In genomic region chr1:66929999-66930822, GRCh38 we compare ENCODE assay signal across 1 cellular context.
A peak's percentile ranks its signal among the peaks of the same experiment; 100 is the strongest.
TF ChIP-seq lines count a peak whose summit lies in the region.

No MANE protein-coding gene starts in this region.

TF ChIP-seq in WTC11, 78 proteins besides CTCF, POLR2A, EP300 and RAD21 (continued from another document and continues in another):
- TF ChIP-seq ZNF532 (CRISPR knock-in tag; IDR thresholded peaks at IDR 0.05; ENCODE audit: borderline replicate concordance) = no peak
- no peak for TF ChIP-seq PREB (CRISPR knock-in tag; IDR thresholded peaks at IDR 0.05; ENCODE audit: borderline replicate concordance)
- 0 out of 2 replicates have a peak, but pooled peaks have one; percentile 23 for TF ChIP-seq ZBTB43 (CRISPR knock-in tag; IDR thresholded peaks at IDR 0.05)
- TF ChIP-seq TCF7 (CRISPR knock-in tag; IDR thresholded peaks at IDR 0.05; ENCODE audit: low read depth) = no peak
- no peak for TF ChIP-seq FOXP4 (CRISPR knock-in tag; IDR thresholded peaks at IDR 0.05)
- peak; percentile 67 for TF ChIP-seq SP1 (CRISPR knock-in tag; conservative IDR thresholded peaks at IDR 0.05)
- no peak for TF ChIP-seq TP53 (CRISPR knock-in tag; IDR thresholded peaks at IDR 0.05)
- peak; percentile 82; the same call in 1 of the 2 replicates for TF ChIP-seq MYBL2 (CRISPR knock-in tag; IDR thresholded peaks at IDR 0.05)
- TF ChIP-seq PRDM15 (CRISPR knock-in tag; IDR thresholded peaks at IDR 0.05) = no peak
- TF ChIP-seq ZNF425 (CRISPR knock-in tag; conservative IDR thresholded peaks at IDR 0.05) = no peak
- TF ChIP-seq ZNF263 (CRISPR knock-in tag; IDR thresholded peaks at IDR 0.05; ENCODE audit: low read depth) = no peak
- no peak for TF ChIP-seq NFYB (CRISPR knock-in tag; conservative IDR thresholded peaks at IDR 0.05; ENCODE audit: low read depth)
- TF ChIP-seq USF2 (CRISPR knock-in tag; IDR thresholded peaks at IDR 0.05) = 0 out of 2 replicates have a peak, but pooled peaks have one; percentile 4
- TF ChIP-seq ZNF121 (CRISPR knock-in tag; IDR thresholded peaks at IDR 0.05) = no peak
- TF ChIP-seq MAX (CRISPR knock-in tag; IDR thresholded peaks at IDR 0.05) = no peak
- no peak for TF ChIP-seq AFF4 (CRISPR knock-in tag; IDR thresholded peaks at IDR 0.05; ENCODE audit: borderline replicate concordance)
- peak; percentile 54; the same call in 1 of the 2 replicates for TF ChIP-seq NFE2L1 (CRISPR knock-in tag; IDR thresholded peaks at IDR 0.05)
- no peak for TF ChIP-seq STAT6 (CRISPR knock-in tag; conservative IDR thresholded peaks at IDR 0.05; ENCODE audit: low read depth)
- no peak for TF ChIP-seq CDX4 (CRISPR knock-in tag; IDR thresholded peaks at IDR 0.05; ENCODE audit: borderline replicate concordance)
- peak; percentile 67; the same call in 1 of the 2 replicates for TF ChIP-seq E2F4 (CRISPR knock-in tag; IDR thresholded peaks at IDR 0.05; ENCODE audit: borderline replicate concordance, low read depth)
- no peak for TF ChIP-seq ATF3 (CRISPR knock-in tag; conservative IDR thresholded peaks at IDR 0.05)
- TF ChIP-seq EMX1 (CRISPR knock-in tag; IDR thresholded peaks at IDR 0.05) = peak; percentile 76; the same call in 1 of the 2 replicates
